ENCODE assay signal across 11 cellular contexts in the genomic region with DNA sequence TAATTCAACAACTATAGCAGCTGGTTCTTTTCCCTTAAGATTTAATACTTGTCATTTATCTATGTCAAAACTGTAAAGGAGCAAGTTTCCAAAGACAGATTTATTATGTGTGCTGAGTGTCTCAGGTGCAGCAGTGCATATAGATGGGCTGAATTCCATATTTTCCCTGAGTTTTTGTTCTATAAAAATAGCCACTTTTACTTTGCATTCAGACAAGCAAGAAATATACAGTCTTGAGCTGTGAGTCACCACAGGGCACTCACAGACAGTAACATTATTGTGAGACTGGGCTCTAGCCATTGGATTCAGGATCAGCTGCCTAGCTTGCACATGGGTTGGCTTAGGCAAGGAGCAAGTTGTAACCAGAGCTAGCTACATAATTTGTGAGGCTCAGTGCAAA.
DNase-seq lines count a peak whose midpoint lies in the region; ATAC-seq and TF ChIP-seq lines count a peak whose summit lies in the region.
"Had no signal": no experiment of that assay in that cellular context is flagged by ENCODE, and none has a peak within 500 bp of the region (broad histone marks: within the 10 kb centered on the region; RNA-seq: fewer than 3 reads in every experiment).

No MANE protein-coding gene starts in this region.

- H3K9me3 Mint-ChIP-seq in MCF 10A (ENCODE audit: unreplicated experiment) (no peaks in the 10 kb centered on the region), type B pancreatic cell (no peaks in the 10 kb centered on the region)
- H3K9me3 Mint-ChIP-seq: activated naive CD4-positive, alpha-beta T cell treated with anti-CD3 and anti-CD28 coated beads, Interleukin-2, amount 50 U/mL, for 24 hours had no signal

- H3K4me1 Mint-ChIP-seq in MCF 10A (ENCODE audit: insufficient read depth, unreplicated experiment) (no peaks in the 10 kb centered on the region), type B pancreatic cell (ENCODE audit: unreplicated experiment) (peaks cover 22% of the 10 kb centered on the region)
- H3K4me1 Mint-ChIP-seq: activated naive CD4-positive, alpha-beta T cell treated with anti-CD3 and anti-CD28 coated beads, Interleukin-2, amount 50 U/mL, for 24 hours had no signal

- H3K27ac Mint-ChIP-seq in MCF 10A (ENCODE audit: low read depth, unreplicated experiment) (no peak overlapping the region), type B pancreatic cell (peak overlapping the region; percentile 71)
- H3K27ac Mint-ChIP-seq: activated naive CD4-positive, alpha-beta T cell treated with anti-CD3 and anti-CD28 coated beads, Interleukin-2, amount 50 U/mL, for 24 hours had no signal

- no peak for ATAC-seq in HG02798 (IDR thresholded peaks at IDR 0.05; ENCODE audit: poor library complexity, unreplicated experiment)

- peak; percentile 8 for DNase-seq in DMS79 treated with DMSO at 0.1 percent for 48 hours (lab: John Stamatoyannopoulos, UW)
- DNase-seq in DMS79 (lab: John Stamatoyannopoulos, UW): no peak
- peak; percentile 42 for DNase-seq in MCF 10A (ENCODE audit: unreplicated experiment)
- peak; percentile 82 for DNase-seq in kidney tubule cell (ENCODE audit: low spot score)
- no peak for DNase-seq in type B pancreatic cell (ENCODE audit: extremely low spot score, unreplicated experiment)
- no peak for DNase-seq in NCI-H1694 treated with DMSO at 0.1 percent for 48 hours (lab: John Stamatoyannopoulos, UW)
- DNase-seq in GM10266 (ENCODE audit: extremely low spot score): no peak
- DNase-seq: NCI-H2171, T1000 had no signal

- TF ChIP-seq CTCF in MCF 10A (IDR thresholded peaks at IDR 0.05; ENCODE audit: unreplicated experiment) (no peak), type B pancreatic cell (conservative IDR thresholded peaks at IDR 0.05) (no peak), GM10266 (IDR thresholded peaks at IDR 0.05; ENCODE audit: control insufficient read depth, insufficient read depth, low read depth, missing control alignments) (no peak)

- BruUV-seq in MCF 10A (replicated peaks; lab: Mats Ljungman, UMichigan): no TSS peak

- CTCF ChIA-PET in MCF 10A (lab: Yijun Ruan, JAX): interaction anchor here (1.3 kb wide), 1 partner anchor 52 kb away, joined by 5 read pairs; no protein-coding TSS in a partner anchor

- no peaks in the 10 kb centered on the region for H3K36me3 Mint-ChIP-seq in MCF 10A (ENCODE audit: insufficient read depth, unreplicated experiment)
- H3K36me3 Mint-ChIP-seq in type B pancreatic cell: no peaks in the 10 kb centered on the region
- H3K36me3 Mint-ChIP-seq: activated naive CD4-positive, alpha-beta T cell treated with anti-CD3 and anti-CD28 coated beads, Interleukin-2, amount 50 U/mL, for 24 hours had no signal

- intact Hi-C loops in MCF 10A (cut with micrococcal nuclease): no loop called here

- H3K27me3 Mint-ChIP-seq in MCF 10A (ENCODE audit: insufficient read depth, unreplicated experiment): peaks cover 22% of the 10 kb centered on the region
- peaks cover 24% of the 10 kb centered on the region for H3K27me3 Mint-ChIP-seq in type B pancreatic cell

- H3K4me3 Mint-ChIP-seq in MCF 10A (ENCODE audit: unreplicated experiment): no peak overlapping the region
- H3K4me3 Mint-ChIP-seq in type B pancreatic cell: peak overlapping the region; percentile 4
- H3K4me3 Mint-ChIP-seq: activated naive CD4-positive, alpha-beta T cell treated with anti-CD3 and anti-CD28 coated beads, Interleukin-2, amount 50 U/mL, for 24 hours had no signal

- POLR2A ChIA-PET in MCF 10A (lab: Yijun Ruan, JAX): interaction anchor here (0.6 to 1.0 kb wide), 2 partner anchors 51 to 369 kb away, joined by 3 read pairs; no protein-coding TSS in a partner anchor

Comparison
In these comparisons a context has a peak if more than half of its experiments do, and no peak if none do; other contexts are left out.
1. DNase-seq: peak in DMS79 treated with DMSO at 0.1 percent for 48 hours (single experiment), MCF 10A (single experiment) and kidney tubule cell (single experiment); none in DMS79 (single experiment), type B pancreatic cell (single experiment), NCI-H1694 treated with DMSO at 0.1 percent for 48 hours (single experiment) and GM10266 (single experiment).